Comparison of ENCODE assay signal across 11 cellular contexts in the genomic region with DNA sequence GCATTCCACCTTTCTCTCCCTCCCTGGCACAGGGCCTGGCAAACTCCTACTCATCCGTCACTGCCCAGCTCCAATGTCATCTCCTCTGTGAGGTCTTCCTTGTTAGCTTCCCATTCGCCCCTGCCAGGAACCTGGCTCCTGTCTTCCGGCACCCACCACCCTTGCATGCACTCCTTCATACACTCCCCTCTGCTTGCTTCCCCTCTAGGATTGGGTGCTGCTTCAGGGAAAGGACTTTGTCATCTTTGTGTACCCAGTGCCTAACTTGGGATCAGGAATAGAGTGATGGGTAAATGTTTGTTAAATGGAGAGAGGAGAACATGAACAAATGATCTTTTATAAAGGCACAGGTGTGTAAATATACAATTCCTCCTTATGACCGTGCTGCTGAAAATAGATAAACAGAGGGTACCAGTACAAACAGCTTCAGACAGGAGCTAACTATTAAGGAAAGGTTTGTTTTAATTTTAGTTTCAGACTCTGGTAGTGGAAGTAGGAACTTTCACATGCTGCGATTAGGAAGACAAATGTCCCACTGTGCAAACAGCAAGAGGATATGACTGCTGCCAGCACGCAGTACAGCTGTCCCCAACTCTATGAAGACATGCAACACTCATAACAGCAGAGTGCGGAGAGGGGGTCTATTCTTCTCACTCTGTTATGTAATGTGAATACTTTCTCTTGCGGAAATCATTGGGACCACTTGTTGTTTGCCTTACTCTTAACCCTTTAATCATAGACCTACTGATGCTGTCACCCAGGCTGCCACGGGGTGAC.
A peak's percentile ranks its signal among the peaks of the same experiment; 100 is the strongest.
DNase-seq lines count a peak whose midpoint lies in the region; ATAC-seq and TF ChIP-seq lines count a peak whose summit lies in the region.
"Had no signal": no experiment of that assay in that cellular context is flagged by ENCODE, and none has a peak within 500 bp of the region (broad histone marks: within the 10 kb centered on the region; RNA-seq: fewer than 3 reads in every experiment).

No MANE protein-coding gene starts in this region.

- H3K4me1 ChIP-seq in SK-N-SH (ENCODE audit: control insufficient read depth in 1 of 2, insufficient read depth in 2 of 2, low read depth in 1 of 2, low read length in 1 of 2): peaks cover 8 to 11% of the 10 kb centered on the region in 2 experiments; a peak in 3 of 4 replicates

- ATAC-seq in SK-N-SH treated with all-trans-retinoic acid at 6 μM for 48 hours: no peak
- ATAC-seq in stimulated activated effector memory CD8-positive, alpha-beta T cell treated with anti-CD3 and anti-CD28 coated beads, Interleukin-12 subunit alpha, Interleukin-12 subunit beta, amount 100 ng/mL, for 72 hours: peak; percentile 76
- ATAC-seq in HG02840 (IDR thresholded peaks at IDR 0.05; ENCODE audit: low FRiP score, unreplicated experiment): no peak

- POLR2A ChIA-PET in SK-N-SH (lab: Yijun Ruan, JAX): no interaction called here

- TF ChIP-seq EP300 in SK-N-SH (IDR thresholded peaks at IDR 0.05; ENCODE audit: borderline replicate concordance in 1 of 2, low read depth in 1 of 2, low read length in 1 of 2): no peak

- no peak overlapping the region for H3K4me3 ChIP-seq in SK-N-SH (ENCODE audit: low read depth in 2 of 2, low read length in 1 of 2)
- H3K4me3 ChIP-seq: cardiac muscle cell, transverse colon had no signal

- H3K4me3 Mint-ChIP-seq in stimulated activated effector memory CD8-positive, alpha-beta T cell treated with anti-CD3 and anti-CD28 coated beads, Interleukin-12 subunit alpha, Interleukin-12 subunit beta, amount 100 ng/mL, for 72 hours: peak overlapping the region; percentile 24

- H3F3A ChIP-seq in SK-N-SH (replicated peaks; ENCODE audit: insufficient read depth): no peaks in the 10 kb centered on the region

- H3K36me3 Mint-ChIP-seq in stimulated activated effector memory CD8-positive, alpha-beta T cell treated with anti-CD3 and anti-CD28 coated beads, Interleukin-12 subunit alpha, Interleukin-12 subunit beta, amount 100 ng/mL, for 72 hours: no peaks in the 10 kb centered on the region

- no peak for TF ChIP-seq RAD21 in SK-N-SH (IDR thresholded peaks at IDR 0.05; ENCODE audit: low read length)

- no peak for TF ChIP-seq CTCF in SK-N-SH (IDR thresholded peaks at IDR 0.05)

- no peaks in the 10 kb centered on the region for H3K36me3 ChIP-seq in SK-N-SH (replicated peaks in 1 of 2; ENCODE audit: control insufficient read depth in 1 of 2, insufficient read depth in 2 of 2, low read length in 1 of 2)
- H3K36me3 ChIP-seq: cardiac muscle cell, transverse colon had no signal

- H3K4me2 ChIP-seq in SK-N-SH: no peak overlapping the region

- no peaks in the 10 kb centered on the region for H3K79me2 ChIP-seq in SK-N-SH (ENCODE audit: insufficient read depth)

- DNase-seq in SK-N-SH: no peak
- DNase-seq in NCI-H2081 treated with DMSO at 0.1 percent for 48 hours (lab: John Stamatoyannopoulos, UW): peak; percentile 98
- no peak for DNase-seq in stimulated activated effector memory CD8-positive, alpha-beta T cell treated with anti-CD3 and anti-CD28 coated beads, Interleukin-12 subunit alpha, Interleukin-12 subunit beta, amount 100 ng/mL, for 72 hours (ENCODE audit: low spot score in 2 of 2)
- no peak for DNase-seq in effector CD4-positive, alpha-beta T cell
- no peak for DNase-seq in NCI-H524 (lab: John Stamatoyannopoulos, UW)
- DNase-seq: stimulated activated CD4-positive, alpha-beta T cell treated with anti-CD3 and anti-CD28 coated beads, Interleukin-1b, Interleukin-23, amount 100 ng/mL, for 48 hours; transverse colon had no signal

- 0 out of 2 replicates have a peak, but pooled peaks cover 4% of the 10 kb centered on the region for H3K27me3 ChIP-seq in SK-N-SH (ENCODE audit: insufficient read depth)
- H3K27me3 ChIP-seq: transverse colon had no signal

- no peaks in the 10 kb centered on the region for H3K9me3 ChIP-seq in SK-N-SH
- H3K9me3 ChIP-seq: transverse colon had no signal

- peak overlapping the region; percentile 39 for H3K27ac Mint-ChIP-seq in stimulated activated effector memory CD8-positive, alpha-beta T cell treated with anti-CD3 and anti-CD28 coated beads, Interleukin-12 subunit alpha, Interleukin-12 subunit beta, amount 100 ng/mL, for 72 hours

- CTCF ChIA-PET in SK-N-SH (lab: Yijun Ruan, JAX): interaction anchor here (0.8 to 11.4 kb wide), 12 partner anchors 8 to 415 kb away, joined by 3 to 93 read pairs (median 6); a partner anchor contains a TSS

- no peak overlapping the region for H3K9ac ChIP-seq in SK-N-SH

- H3K27ac ChIP-seq in SK-N-SH (ENCODE audit: low read depth in 2 of 2, low read length in 1 of 2): no peak overlapping the region
- H3K27ac ChIP-seq in cingulate gyrus (ENCODE audit: low read depth, low read length): peak overlapping the region; percentile 42
- H3K27ac ChIP-seq: cardiac muscle cell had no signal

- no peak overlapping the region for H2AFZ ChIP-seq in SK-N-SH (ENCODE audit: low read depth)

- peaks cover 14% of the 10 kb centered on the region for H3K4me1 Mint-ChIP-seq in stimulated activated effector memory CD8-positive, alpha-beta T cell treated with anti-CD3 and anti-CD28 coated beads, Interleukin-12 subunit alpha, Interleukin-12 subunit beta, amount 100 ng/mL, for 72 hours

- H3K9me3 Mint-ChIP-seq in stimulated activated effector memory CD8-positive, alpha-beta T cell treated with anti-CD3 and anti-CD28 coated beads, Interleukin-12 subunit alpha, Interleukin-12 subunit beta, amount 100 ng/mL, for 72 hours: no peaks in the 10 kb centered on the region

- H4K20me1 ChIP-seq in SK-N-SH (ENCODE audit: insufficient read depth): no peaks in the 10 kb centered on the region; the same call in 1 of the 2 replicates

- H3K9me2 ChIP-seq in SK-N-SH: no peaks in the 10 kb centered on the region

- WGBS in SK-N-SH (ENCODE audit: low lambda C conversion rate): 48% methylated on average over 9 of the region's 9 CpGs

TF ChIP-seq in SK-N-SH treated with all-trans-retinoic acid at 6 μM for 48 hours, 23 proteins besides CTCF, POLR2A, EP300 and RAD21:
- no peak for TF ChIP-seq RARB (CRISPR knock-in tag; IDR thresholded peaks at IDR 0.05)
- peak; percentile 97 for TF ChIP-seq ZFP3 (CRISPR knock-in tag; IDR thresholded peaks at IDR 0.05)
- TF ChIP-seq, protein P1, sequence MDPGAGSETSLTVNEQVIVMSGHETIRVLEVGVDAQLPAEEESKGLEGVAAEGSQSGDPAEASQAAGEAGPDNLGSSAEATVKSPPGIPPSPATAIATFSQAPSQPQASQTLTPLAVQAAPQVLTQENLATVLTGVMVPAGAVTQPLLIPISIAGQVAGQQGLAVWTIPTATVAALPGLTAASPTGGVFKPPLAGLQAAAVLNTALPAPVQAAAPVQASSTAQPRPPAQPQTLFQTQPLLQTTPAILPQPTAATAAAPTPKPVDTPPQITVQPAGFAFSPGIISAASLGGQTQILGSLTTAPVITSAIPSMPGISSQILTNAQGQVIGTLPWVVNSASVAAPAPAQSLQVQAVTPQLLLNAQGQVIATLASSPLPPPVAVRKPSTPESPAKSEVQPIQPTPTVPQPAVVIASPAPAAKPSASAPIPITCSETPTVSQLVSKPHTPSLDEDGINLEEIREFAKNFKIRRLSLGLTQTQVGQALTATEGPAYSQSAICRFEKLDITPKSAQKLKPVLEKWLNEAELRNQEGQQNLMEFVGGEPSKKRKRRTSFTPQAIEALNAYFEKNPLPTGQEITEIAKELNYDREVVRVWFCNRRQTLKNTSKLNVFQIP (CRISPR knock-in tag; IDR thresholded peaks at IDR 0.05; ENCODE audit: borderline replicate concordance, low read depth): no peak
- no peak for TF ChIP-seq ZFP30 (CRISPR knock-in tag; IDR thresholded peaks at IDR 0.05)
- no peak for TF ChIP-seq TOX (CRISPR knock-in tag; IDR thresholded peaks at IDR 0.05; ENCODE audit: borderline replicate concordance)
- no peak for TF ChIP-seq SNAI2 (CRISPR knock-in tag; IDR thresholded peaks at IDR 0.05)

TF ChIP-seq in SK-N-SH, 30 proteins besides CTCF, POLR2A, EP300 and RAD21 (continues in another document):
- TF ChIP-seq, protein P2, sequence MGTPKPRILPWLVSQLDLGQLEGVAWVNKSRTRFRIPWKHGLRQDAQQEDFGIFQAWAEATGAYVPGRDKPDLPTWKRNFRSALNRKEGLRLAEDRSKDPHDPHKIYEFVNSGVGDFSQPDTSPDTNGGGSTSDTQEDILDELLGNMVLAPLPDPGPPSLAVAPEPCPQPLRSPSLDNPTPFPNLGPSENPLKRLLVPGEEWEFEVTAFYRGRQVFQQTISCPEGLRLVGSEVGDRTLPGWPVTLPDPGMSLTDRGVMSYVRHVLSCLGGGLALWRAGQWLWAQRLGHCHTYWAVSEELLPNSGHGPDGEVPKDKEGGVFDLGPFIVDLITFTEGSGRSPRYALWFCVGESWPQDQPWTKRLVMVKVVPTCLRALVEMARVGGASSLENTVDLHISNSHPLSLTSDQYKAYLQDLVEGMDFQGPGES (IDR thresholded peaks at IDR 0.05; ENCODE audit: low read depth, low read length): no peak
- TF ChIP-seq GABPA (IDR thresholded peaks at IDR 0.05; ENCODE audit: low read depth): no peak
- TF ChIP-seq, protein P3, sequence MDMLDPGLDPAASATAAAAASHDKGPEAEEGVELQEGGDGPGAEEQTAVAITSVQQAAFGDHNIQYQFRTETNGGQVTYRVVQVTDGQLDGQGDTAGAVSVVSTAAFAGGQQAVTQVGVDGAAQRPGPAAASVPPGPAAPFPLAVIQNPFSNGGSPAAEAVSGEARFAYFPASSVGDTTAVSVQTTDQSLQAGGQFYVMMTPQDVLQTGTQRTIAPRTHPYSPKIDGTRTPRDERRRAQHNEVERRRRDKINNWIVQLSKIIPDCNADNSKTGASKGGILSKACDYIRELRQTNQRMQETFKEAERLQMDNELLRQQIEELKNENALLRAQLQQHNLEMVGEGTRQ (IDR thresholded peaks at IDR 0.05; ENCODE audit: borderline replicate concordance, low read depth, low read length): no peak
- TF ChIP-seq, protein P4, sequence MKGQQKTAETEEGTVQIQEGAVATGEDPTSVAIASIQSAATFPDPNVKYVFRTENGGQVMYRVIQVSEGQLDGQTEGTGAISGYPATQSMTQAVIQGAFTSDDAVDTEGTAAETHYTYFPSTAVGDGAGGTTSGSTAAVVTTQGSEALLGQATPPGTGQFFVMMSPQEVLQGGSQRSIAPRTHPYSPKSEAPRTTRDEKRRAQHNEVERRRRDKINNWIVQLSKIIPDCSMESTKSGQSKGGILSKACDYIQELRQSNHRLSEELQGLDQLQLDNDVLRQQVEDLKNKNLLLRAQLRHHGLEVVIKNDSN (IDR thresholded peaks at IDR 0.05; ENCODE audit: borderline replicate concordance, low read depth): no peak
- TF ChIP-seq FOXJ3 (CRISPR knock-in tag; IDR thresholded peaks at IDR 0.05): no peak
- no peak for TF ChIP-seq TCF12 (IDR thresholded peaks at IDR 0.05)
- no peak for TF ChIP-seq TEAD4 (IDR thresholded peaks at IDR 0.05; ENCODE audit: borderline replicate concordance, insufficient read depth)
- no peak for TF ChIP-seq YY1 (IDR thresholded peaks at IDR 0.05; ENCODE audit: low read depth)
- TF ChIP-seq RFX5 (IDR thresholded peaks at IDR 0.05; ENCODE audit: low read length): no peak
- TF ChIP-seq SMC3 (IDR thresholded peaks at IDR 0.05; ENCODE audit: low read depth, low read length): no peak
- TF ChIP-seq MXI1 (IDR thresholded peaks at IDR 0.05; ENCODE audit: low read depth, low read length): no peak
- no peak for TF ChIP-seq JUND (IDR thresholded peaks at IDR 0.05)
